Comparison of ENCODE assay signal across 8 cellular contexts in genomic region chr3:155854147-155854940, GRCh38. TPM values are rescaled to one million over a fixed set of nuclear protein-coding genes. Genes with fewer than 3 reads are reported as not detected.
DNase-seq lines count a peak whose midpoint lies in the region; ATAC-seq and TF ChIP-seq lines count a peak whose summit lies in the region.

Gene SLC33A1 (minus strand): TSS chr3:155854427. CDS start chr3:155853997, 430 bp downstream.

- peak; percentile 98 for DNase-seq in ELR (ENCODE audit: low read depth)
- peak; percentile 100 for DNase-seq in H9
- DNase-seq in MG63 = peak; percentile 100
- peak; percentile 100 for DNase-seq in SHP77 treated with DMSO at 0.1 percent for 48 hours (lab: John Stamatoyannopoulos, UW)
- peak; percentile 100 for DNase-seq in activated effector memory CD4-positive, alpha-beta T cell treated with anti-CD3 and anti-CD28 coated beads, Interleukin-2, amount 50 U/mL, for 16 hours
- peak; percentile 100 for DNase-seq in fibroblast of pulmonary artery (ENCODE audit: low read depth)
- DNase-seq in natural killer cell treated with Interleukin-12 subunit alpha and Interleukin-12 subunit beta and Interleukin-15 and Interleukin-18, amount 100 ng/mL, for 72 hours (ENCODE audit: low spot score) = peak; percentile 99
- peak; percentile 97 for DNase-seq in stimulated activated naive CD8-positive, alpha-beta T cell treated with anti-CD3 and anti-CD28 coated beads, Interleukin-15, Interleukin-2, amounts not matched to agents 100 U/mL and 50 U/mL, for 24 hours

- peak within 1 kb of the TSS; percentile 98 for H3K27ac Mint-ChIP-seq in H9
- peak within 1 kb of the TSS; percentile 100 for H3K27ac Mint-ChIP-seq in natural killer cell treated with Interleukin-12 subunit alpha and Interleukin-12 subunit beta and Interleukin-15 and Interleukin-18, amount 100 ng/mL, for 72 hours

- no peak within 1 kb of the TSS for H3T11ph ChIP-seq in H9 (ENCODE audit: low read length)

- ATAC-seq in natural killer cell treated with Interleukin-12 subunit alpha and Interleukin-12 subunit beta and Interleukin-15 and Interleukin-18, amount 100 ng/mL, for 72 hours = peak; percentile 97 to 98
- peak; percentile 97 for ATAC-seq in stimulated activated naive CD8-positive, alpha-beta T cell treated with anti-CD3 and anti-CD28 coated beads, Interleukin-15, Interleukin-2, amounts not matched to agents 100 U/mL and 50 U/mL, for 24 hours

- H4K20me1 ChIP-seq in H9 (ENCODE audit: control insufficient read depth, insufficient read depth, insufficient read length) = no peaks in the 10 kb centered on the region

- H4K5ac ChIP-seq in H9 (ENCODE audit: insufficient read length, low read depth, low read length) = peak within 1 kb of the TSS; percentile 63

- H3K27ac ChIP-seq in H9 (ENCODE audit: insufficient read length, low read depth, low read length) = peak within 1 kb of the TSS; percentile 43

- peaks cover 14% of the 10 kb centered on the region; the same call in 1 of the 2 replicates for H3K79me2 ChIP-seq in H9 (ENCODE audit: insufficient read depth, low read length)

- H3K27me3 ChIP-seq in H9 (ENCODE audit: insufficient read depth, low read length) = no peaks in the 10 kb centered on the region
- no peaks in the 10 kb centered on the region for H3K27me3 ChIP-seq in MG63

- peaks cover 0 to 6% (median 0%) of the 10 kb centered on the region in 3 experiments; a peak in 2 of 7 replicates for H3K36me3 Mint-ChIP-seq in H9 (ENCODE audit: insufficient read depth in 1 of 3, low read depth in 3 of 3)
- H3K36me3 Mint-ChIP-seq in natural killer cell treated with Interleukin-12 subunit alpha and Interleukin-12 subunit beta and Interleukin-15 and Interleukin-18, amount 100 ng/mL, for 72 hours = peaks cover 16% of the 10 kb centered on the region

- H3K9ac ChIP-seq in H9 (ENCODE audit: extremely low read depth, insufficient read length, low read length) = peak within 1 kb of the TSS; percentile 87

- H3K9me3 Mint-ChIP-seq in H9 = no peaks in the 10 kb centered on the region
- H3K9me3 Mint-ChIP-seq in natural killer cell treated with Interleukin-12 subunit alpha and Interleukin-12 subunit beta and Interleukin-15 and Interleukin-18, amount 100 ng/mL, for 72 hours = no peaks in the 10 kb centered on the region

- peak within 1 kb of the TSS; percentile 95 to 98 for H3K4me3 Mint-ChIP-seq in H9
- H3K4me3 Mint-ChIP-seq in natural killer cell treated with Interleukin-12 subunit alpha and Interleukin-12 subunit beta and Interleukin-15 and Interleukin-18, amount 100 ng/mL, for 72 hours = peak within 1 kb of the TSS; percentile 99

- no peaks in the 10 kb centered on the region; the same call in 1 of the 2 replicates for H3K4me1 ChIP-seq in H9 (ENCODE audit: insufficient read depth, low read length)

- peaks cover 3% of the 10 kb centered on the region for H3K79me1 ChIP-seq in H9 (ENCODE audit: insufficient read depth, low read depth, low read length, poor library complexity, severe bottlenecking)

- H2BK5ac ChIP-seq in H9 (ENCODE audit: insufficient read length, low read length) = no peak within 1 kb of the TSS

- no peak within 1 kb of the TSS; the same call in 1 of the 2 replicates for H3K4ac ChIP-seq in H9 (ENCODE audit: low read depth, low read length)

- peaks cover 24% of the 10 kb centered on the region for H3K36me3 ChIP-seq in MG63

- H3K4me1 Mint-ChIP-seq in H9 = peaks cover 19 to 25% of the 10 kb centered on the region in 2 experiments
- peaks cover 26 to 29% of the 10 kb centered on the region in 2 donors for H3K4me1 Mint-ChIP-seq in natural killer cell treated with Interleukin-12 subunit alpha and Interleukin-12 subunit beta and Interleukin-15 and Interleukin-18, amount 100 ng/mL, for 72 hours (ENCODE audit: low read depth in 2 of 2)

- H3K4me2 ChIP-seq in H9 (ENCODE audit: insufficient read depth, insufficient read length, low read length) = peak within 1 kb of the TSS; percentile 88

- peak within 1 kb of the TSS; percentile 0 for H2AFZ ChIP-seq in H9 (ENCODE audit: low read length)

- H4K91ac ChIP-seq in H9 (ENCODE audit: insufficient read length, low read depth, low read length) = no peak within 1 kb of the TSS

- no peak within 1 kb of the TSS for H3K56ac ChIP-seq in H9 (ENCODE audit: insufficient read length, low read depth, low read length)

- peak within 1 kb of the TSS; percentile 99 for H3K4me3 ChIP-seq in MG63
- H3K4me3 ChIP-seq in fibroblast of pulmonary artery (replicated peaks; ENCODE audit: low read depth, low read length) = peak within 1 kb of the TSS; percentile 83

- no peak within 1 kb of the TSS for H4K8ac ChIP-seq in H9 (replicated peaks; ENCODE audit: insufficient read length, low read depth, low read length)

- no peak within 1 kb of the TSS for H2BK20ac ChIP-seq in H9 (ENCODE audit: low read depth, low read length, poor library complexity, severe bottlenecking)

- no peaks in the 10 kb centered on the region for H3K9me3 ChIP-seq in H9 (ENCODE audit: control insufficient read depth, low read depth, low read length)
- H3K9me3 ChIP-seq in MG63 = no peaks in the 10 kb centered on the region

- peak within 1 kb of the TSS; percentile 53; the same call in 1 of the 2 replicates for H3K14ac ChIP-seq in H9 (ENCODE audit: insufficient read depth, low read length)

- H2BK12ac ChIP-seq in H9 (ENCODE audit: insufficient read length, low read depth, low read length) = no peak within 1 kb of the TSS

- H3K27me3 Mint-ChIP-seq in H9 (ENCODE audit: low read depth) = peaks cover 7% of the 10 kb centered on the region
- H3K27me3 Mint-ChIP-seq in natural killer cell treated with Interleukin-12 subunit alpha and Interleukin-12 subunit beta and Interleukin-15 and Interleukin-18, amount 100 ng/mL, for 72 hours = peaks cover 0 to 2% of the 10 kb centered on the region in 2 donors

- H3K23ac ChIP-seq in H9 (ENCODE audit: insufficient read length, low read depth, low read length) = no peak within 1 kb of the TSS

- peak within 1 kb of the TSS; percentile 78 for H2BK120ac ChIP-seq in H9 (ENCODE audit: low read depth, low read length, poor library complexity, severe bottlenecking)

- H3K18ac ChIP-seq in H9 (ENCODE audit: insufficient read length, low read depth, low read length) = peak within 1 kb of the TSS; percentile 59

- H2BK15ac ChIP-seq in H9 (ENCODE audit: low read depth, low read length) = no peak within 1 kb of the TSS

- TF ChIP-seq CTCF in H9 (conservative IDR thresholded peaks at IDR 0.05) (no peak), fibroblast of pulmonary artery (IDR thresholded peaks at IDR 0.05; ENCODE audit: low read length, missing control alignments) (no peak)

- H3K23me2 ChIP-seq in H9 (ENCODE audit: insufficient read length, low read depth, low read length, poor library complexity, severe bottlenecking) = peaks cover 14% of the 10 kb centered on the region

- H2AK5ac ChIP-seq in H9 (ENCODE audit: insufficient read length, low read length) = no peak within 1 kb of the TSS

- no CpG with 5 or more reads among the region's 50 CpGs for WGBS in H9 (ENCODE audit: extremely low coverage, insufficient read length, low lambda C conversion rate)

RNA-seq across cellular contexts. Expression of gene SLC33A1, which starts in this region (rescaled TPM):
- 14.7 and 15.0 TPM in 2 replicates for total RNA-seq in H9 (2021)
- 30.2 and 50.1 TPM in 2 replicates for total RNA-seq in MG63 (2014; rRNA removed; shearing (Covaris generic); ENCODE audit: low replicate concordance)
- 10 to 100 TPM; 29.1 to 36.7 TPM for total RNA-seq in natural killer cell treated with Interleukin-12 subunit alpha and Interleukin-12 subunit beta and Interleukin-15 and Interleukin-18, amount 100 ng/mL, for 72 hours

Comparison
In these comparisons a context has a peak if more than half of its experiments do, and no peak if none do; other contexts are left out.
1. Peak in every context shown above with its lines: DNase-seq, ATAC-seq, H3K4me3 ChIP-seq and H3K27ac ChIP-seq.